In genomic region chr4:6644792-6645530, GRCh38 we compare ENCODE assay signal across 1 cellular context.
A peak's percentile ranks its signal among the peaks of the same experiment; 100 is the strongest.
TF ChIP-seq lines count a peak whose summit lies in the region.

No MANE protein-coding gene starts in this region.

TF ChIP-seq in H1, 55 proteins besides CTCF, POLR2A, EP300 and RAD21:
- TF ChIP-seq SIRT6 (IDR thresholded peaks at IDR 0.05; ENCODE audit: low read length) (no peak), USF2 (IDR thresholded peaks at IDR 0.05; ENCODE audit: low read length) (0 out of 2 replicates have a peak, but pooled peaks have one; percentile 37)
